ENCODE assay signal across 8 cellular contexts in the genomic region with DNA sequence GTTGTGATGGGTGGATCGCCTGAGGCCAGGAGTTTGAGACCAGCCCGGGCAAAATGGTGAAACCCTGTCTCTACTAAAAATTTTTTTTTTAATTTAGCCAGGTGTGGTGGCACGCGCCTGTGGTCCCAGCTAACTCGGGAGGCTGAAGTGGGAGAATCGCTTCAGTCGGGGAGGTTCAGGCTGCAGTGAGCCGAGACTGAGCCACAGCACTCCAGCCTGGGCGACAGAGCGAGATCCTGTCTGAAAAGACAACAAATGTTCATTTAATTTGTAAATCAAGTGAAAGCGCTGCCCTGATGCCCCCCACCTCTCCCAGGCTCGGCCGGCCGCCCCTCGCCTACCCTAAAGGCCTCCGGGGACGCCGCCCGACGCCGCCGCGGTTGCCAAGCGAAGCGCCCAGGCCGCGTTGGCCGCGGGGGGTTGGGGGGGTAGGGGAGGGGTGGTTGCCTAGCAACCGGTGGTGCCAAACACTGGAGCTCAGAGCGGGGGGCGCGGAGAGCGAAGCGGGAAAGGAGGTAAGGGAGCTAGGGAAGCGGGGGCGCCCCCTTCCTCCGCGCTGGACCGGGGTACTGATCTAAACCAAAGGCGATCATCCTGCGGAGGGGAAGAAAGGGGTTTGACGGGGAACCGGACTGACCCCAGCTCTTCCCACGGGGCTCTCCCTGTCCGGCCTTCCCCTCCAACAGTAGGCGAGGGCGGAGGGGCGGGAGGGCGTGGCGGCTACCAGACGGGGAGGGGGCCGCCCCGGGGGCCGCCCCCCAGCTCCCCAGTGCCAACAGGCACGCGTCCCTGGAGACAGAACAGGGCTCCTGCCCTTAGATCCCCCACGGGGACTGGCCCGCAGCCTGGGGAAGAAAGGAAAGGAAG. TPM values are rescaled to one million over a fixed set of nuclear protein-coding genes. Genes with fewer than 3 reads are reported as not detected.
A peak's percentile ranks its signal among the peaks of the same experiment; 100 is the strongest.
DNase-seq lines count a peak whose midpoint lies in the region; ATAC-seq and TF ChIP-seq lines count a peak whose summit lies in the region.

TEKT2 (plus strand) TSS at position 460 of the 867 bp plus-strand sequence. CDS start 828 bp downstream, outside the sequence.

- no peak within 1 kb of the TSS for H4K12ac ChIP-seq in trophoblast cell (ENCODE audit: low read depth, low read length)

- H3K4ac ChIP-seq in trophoblast cell (ENCODE audit: low read depth, low read length): no peak within 1 kb of the TSS

- POLR2A ChIA-PET in T-cell (lab: Charles Lee): no interaction called here

- no peaks in the 10 kb centered on the region for H3K36me3 Mint-ChIP-seq in T-cell
- H3K36me3 Mint-ChIP-seq in activated naive CD4-positive, alpha-beta T cell treated with anti-CD3 and anti-CD28 coated beads, Interleukin-2, amount 10 ng/mL, durations not matched to agents 7 days and 5 days: no peaks in the 10 kb centered on the region
- no peaks in the 10 kb centered on the region for H3K36me3 Mint-ChIP-seq in natural killer cell treated with Interleukin-12 subunit alpha and Interleukin-12 subunit beta and Interleukin-15 and Interleukin-18, amount 100 ng/mL, for 72 hours

- TF ChIP-seq CTCF in cardiac muscle cell (IDR thresholded peaks at IDR 0.05; ENCODE audit: low read depth, low read length): peak; percentile 3

- no peak for ATAC-seq in T-cell (replicated peaks in 1 of 4)
- no peak for ATAC-seq in GM18498 (IDR thresholded peaks at IDR 0.05; ENCODE audit: unreplicated experiment)
- ATAC-seq in natural killer cell treated with Interleukin-12 subunit alpha and Interleukin-12 subunit beta and Interleukin-15 and Interleukin-18, amount 100 ng/mL, for 72 hours: no peak

- H3K9ac ChIP-seq in trophoblast cell (ENCODE audit: low read length): no peak within 1 kb of the TSS

- WGBS in trophoblast cell (ENCODE audit: extremely low coverage, insufficient coverage, insufficient read length): no CpG with 5 or more reads among the region's 59 CpGs

- H3K4me3 ChIP-seq in cardiac muscle cell (peak within 1 kb of the TSS; percentile 43), trophoblast cell (ENCODE audit: low read depth, low read length) (peak within 1 kb of the TSS; percentile 70)

- no peaks in the 10 kb centered on the region for H3K36me3 ChIP-seq in cardiac muscle cell
- no peaks in the 10 kb centered on the region for H3K36me3 ChIP-seq in trophoblast cell (ENCODE audit: control insufficient read depth in 1 of 2, insufficient read depth in 2 of 2, low read length in 2 of 2)

- H2AFZ ChIP-seq in trophoblast cell (ENCODE audit: insufficient read depth, low read length, poor library complexity): peak within 1 kb of the TSS; percentile 91

- H3K27me3 ChIP-seq in cardiac muscle cell (no peaks in the 10 kb centered on the region), trophoblast cell (ENCODE audit: insufficient read depth, low read length) (no peaks in the 10 kb centered on the region)

- H3K23ac ChIP-seq in trophoblast cell (ENCODE audit: low read length): no peak within 1 kb of the TSS

- H2BK5ac ChIP-seq in trophoblast cell (ENCODE audit: low read depth, low read length, poor library complexity): no peak within 1 kb of the TSS

- intact Hi-C loops in cardiac septum (cut with DNase I): no loop called here

- peaks cover 23 to 45% of the 10 kb centered on the region in 2 donors for H3K27me3 Mint-ChIP-seq in T-cell
- peaks cover 61% of the 10 kb centered on the region for H3K27me3 Mint-ChIP-seq in activated naive CD4-positive, alpha-beta T cell treated with anti-CD3 and anti-CD28 coated beads, Interleukin-2, amount 10 ng/mL, durations not matched to agents 7 days and 5 days
- peaks cover 8 to 11% of the 10 kb centered on the region in 2 donors for H3K27me3 Mint-ChIP-seq in natural killer cell treated with Interleukin-12 subunit alpha and Interleukin-12 subunit beta and Interleukin-15 and Interleukin-18, amount 100 ng/mL, for 72 hours

- H3K27ac ChIP-seq in cardiac muscle cell (no peak within 1 kb of the TSS), trophoblast cell (ENCODE audit: low read depth, low read length) (no peak within 1 kb of the TSS)

- H3K27ac Mint-ChIP-seq in T-cell: no peak within 1 kb of the TSS
- no peak within 1 kb of the TSS for H3K27ac Mint-ChIP-seq in activated naive CD4-positive, alpha-beta T cell treated with anti-CD3 and anti-CD28 coated beads, Interleukin-2, amount 10 ng/mL, durations not matched to agents 7 days and 5 days
- no peak within 1 kb of the TSS for H3K27ac Mint-ChIP-seq in natural killer cell treated with Interleukin-12 subunit alpha and Interleukin-12 subunit beta and Interleukin-15 and Interleukin-18, amount 100 ng/mL, for 72 hours

- no peak within 1 kb of the TSS for H2BK120ac ChIP-seq in trophoblast cell (ENCODE audit: insufficient read depth, low read length, poor library complexity)

- no peak within 1 kb of the TSS for H2BK12ac ChIP-seq in trophoblast cell (ENCODE audit: low read length)

- H3K4me1 Mint-ChIP-seq in T-cell: peaks cover 5 to 8% (median 8%) of the 10 kb centered on the region in 3 donors
- peaks cover 7% of the 10 kb centered on the region for H3K4me1 Mint-ChIP-seq in activated naive CD4-positive, alpha-beta T cell treated with anti-CD3 and anti-CD28 coated beads, Interleukin-2, amount 10 ng/mL, durations not matched to agents 7 days and 5 days
- no peaks in the 10 kb centered on the region for H3K4me1 Mint-ChIP-seq in natural killer cell treated with Interleukin-12 subunit alpha and Interleukin-12 subunit beta and Interleukin-15 and Interleukin-18, amount 100 ng/mL, for 72 hours (ENCODE audit: low read depth in 2 of 2)

- no peaks in the 10 kb centered on the region for H3K9me3 ChIP-seq in cardiac muscle cell (ENCODE audit: low read depth)
- H3K9me3 ChIP-seq in trophoblast cell (ENCODE audit: insufficient read depth, low read depth, low read length): no peaks in the 10 kb centered on the region

- peak within 1 kb of the TSS in 2 of 3 donors; percentile 17 for H3K4me3 Mint-ChIP-seq in T-cell
- no peak within 1 kb of the TSS for H3K4me3 Mint-ChIP-seq in activated naive CD4-positive, alpha-beta T cell treated with anti-CD3 and anti-CD28 coated beads, Interleukin-2, amount 10 ng/mL, durations not matched to agents 7 days and 5 days
- no peak within 1 kb of the TSS for H3K4me3 Mint-ChIP-seq in natural killer cell treated with Interleukin-12 subunit alpha and Interleukin-12 subunit beta and Interleukin-15 and Interleukin-18, amount 100 ng/mL, for 72 hours

- CTCF ChIA-PET in T-cell (lab: Charles Lee): interaction anchor here in 1 of 2 donors (0.6 kb wide), 1 partner anchor 585 kb away, joined by 4 read pairs; no protein-coding TSS in a partner anchor
- CTCF ChIA-PET in activated naive CD4-positive, alpha-beta T cell treated with anti-CD3 and anti-CD28 coated beads, Interleukin-2, amount 10 ng/mL, durations not matched to agents 7 days and 5 days (lab: Charles Lee): interaction anchor here (0.6 kb wide), 1 partner anchor 124 kb away, joined by 3 read pairs; no protein-coding TSS in a partner anchor

- H4K8ac ChIP-seq in trophoblast cell (ENCODE audit: low read depth, low read length): peak within 1 kb of the TSS; percentile 59

- peaks cover 4% of the 10 kb centered on the region for H3K79me1 ChIP-seq in trophoblast cell (ENCODE audit: low read length)

- no peak within 1 kb of the TSS for H3K14ac ChIP-seq in trophoblast cell (ENCODE audit: low read length)

- no peaks in the 10 kb centered on the region for H3K4me1 ChIP-seq in cardiac muscle cell (ENCODE audit: low read depth)
- H3K4me1 ChIP-seq in trophoblast cell (ENCODE audit: control insufficient read depth in 1 of 2, insufficient read depth in 2 of 2, low read length in 2 of 2): peaks cover 0 to 8% of the 10 kb centered on the region in 2 experiments

- peaks cover 1% of the 10 kb centered on the region for H3K79me2 ChIP-seq in trophoblast cell (ENCODE audit: control insufficient read depth, insufficient read depth, low read length, poor library complexity)

- peak within 1 kb of the TSS; percentile 87 for H3K4me2 ChIP-seq in trophoblast cell (ENCODE audit: low read length)

- H3K18ac ChIP-seq in trophoblast cell (ENCODE audit: low read length): no peak within 1 kb of the TSS

- peak within 1 kb of the TSS; percentile 32 for H4K91ac ChIP-seq in trophoblast cell (ENCODE audit: low read depth, low read length)

- DNase-seq in cardiac muscle cell (ENCODE audit: low read depth in 1 of 2, low spot score in 1 of 2) (peak; percentile 63 to 82), cardiac septum (ENCODE audit: low spot score) (no peak), T-cell (peak in 2 of 34 experiments; percentile 17 to 24), globus pallidus (ENCODE audit: low spot score) (peak; percentile 63), trophoblast cell (no peak)
- DNase-seq in activated naive CD4-positive, alpha-beta T cell treated with anti-CD3 and anti-CD28 coated beads, Interleukin-2, amount 10 ng/mL, durations not matched to agents 7 days and 5 days: no peak
- DNase-seq in natural killer cell treated with Interleukin-12 subunit alpha and Interleukin-12 subunit beta and Interleukin-15 and Interleukin-18, amount 100 ng/mL, for 72 hours (ENCODE audit: low spot score): no peak

- no peak within 1 kb of the TSS for H2AK5ac ChIP-seq in trophoblast cell (ENCODE audit: low read length)

- H3K9me3 Mint-ChIP-seq in T-cell: no peaks in the 10 kb centered on the region
- no peaks in the 10 kb centered on the region for H3K9me3 Mint-ChIP-seq in activated naive CD4-positive, alpha-beta T cell treated with anti-CD3 and anti-CD28 coated beads, Interleukin-2, amount 10 ng/mL, durations not matched to agents 7 days and 5 days
- H3K9me3 Mint-ChIP-seq in natural killer cell treated with Interleukin-12 subunit alpha and Interleukin-12 subunit beta and Interleukin-15 and Interleukin-18, amount 100 ng/mL, for 72 hours: no peaks in the 10 kb centered on the region

RNA-seq across cellular contexts. Expression of gene TEKT2, which starts in this region (rescaled TPM):
- total RNA-seq in cardiac muscle cell (1.8 and 3.6 TPM in 2 replicates), cardiac septum (not detected), T-cell (under 1 TPM in 1 of 5 donors, not detected in 4; 0.18 TPM)
- 0.95 and 3.8 TPM in 2 replicates for polyA plus RNA-seq in cardiac muscle cell
- 0.36 and 0.49 TPM in 2 replicates for polyA plus RNA-seq in trophoblast cell (2013)
- total RNA-seq in natural killer cell treated with Interleukin-12 subunit alpha and Interleukin-12 subunit beta and Interleukin-15 and Interleukin-18, amount 100 ng/mL, for 72 hours: not detected

Comparison
In these comparisons a context has a peak if more than half of its experiments do, and no peak if none do; other contexts are left out.
1. DNase-seq: peak in cardiac muscle cell (2 of 2) and globus pallidus (single experiment); none in cardiac septum (single experiment), trophoblast cell (0 of 2), activated naive CD4-positive, alpha-beta T cell treated with anti-CD3 and anti-CD28 coated beads, Interleukin-2, amount 10 ng/mL, durations not matched to agents 7 days and 5 days (single experiment) and natural killer cell treated with Interleukin-12 subunit alpha and Interleukin-12 subunit beta and Interleukin-15 and Interleukin-18, amount 100 ng/mL, for 72 hours (single experiment).
2. H3K4me3 Mint-ChIP-seq: peak in T-cell (2 of 3); none in activated naive CD4-positive, alpha-beta T cell treated with anti-CD3 and anti-CD28 coated beads, Interleukin-2, amount 10 ng/mL, durations not matched to agents 7 days and 5 days (single experiment) and natural killer cell treated with Interleukin-12 subunit alpha and Interleukin-12 subunit beta and Interleukin-15 and Interleukin-18, amount 100 ng/mL, for 72 hours (single experiment).